13 cellular contexts compared by ENCODE assay signal in the genomic region with DNA sequence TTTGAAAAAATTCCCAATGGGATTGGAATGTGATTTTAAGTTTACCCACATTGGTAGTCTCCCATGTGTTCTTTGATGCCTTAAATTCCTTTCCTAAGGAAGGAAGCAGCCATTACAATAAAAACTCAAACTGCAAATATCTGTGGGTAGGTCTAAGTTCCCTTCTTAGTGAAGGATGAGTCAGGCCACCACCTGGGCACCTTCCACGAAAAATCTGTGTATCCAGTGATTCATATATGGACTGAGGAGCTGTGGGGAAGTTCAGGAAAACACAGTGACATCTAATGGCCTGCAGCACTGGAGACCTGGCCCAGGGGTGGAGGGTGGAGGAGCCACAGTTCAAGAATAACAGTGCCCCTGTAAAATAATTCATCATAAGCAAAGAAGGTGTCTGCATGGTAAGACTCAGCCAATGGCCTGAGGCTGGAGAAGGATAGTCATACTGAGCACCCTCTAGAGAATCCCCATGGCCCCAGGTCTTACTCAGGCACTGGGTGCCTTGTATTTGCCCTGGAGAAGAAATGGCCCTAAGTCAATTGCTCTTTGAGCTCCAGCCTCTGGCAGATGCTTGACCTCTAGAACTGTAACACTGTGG.
"Had no signal": no experiment of that assay in that cellular context is flagged by ENCODE, and none has a peak within 500 bp of the region (broad histone marks: within the 10 kb centered on the region; RNA-seq: fewer than 3 reads in every experiment).

No MANE protein-coding gene starts in this region.

- H3K36me3 ChIP-seq: cardiac muscle cell, lower lobe of right lung, stomach, thoracic aorta had no signal

- H3K27me3 ChIP-seq: cardiac muscle cell had no signal

- DNase-seq: activated CD4-positive, alpha-beta T cell treated with anti-CD3 and anti-CD28 coated beads for 1 hour; activated CD4-positive, alpha-beta T cell treated with anti-CD3 and anti-CD28 coated beads, Interleukin-2, amount 50 U/mL, for 4 hours; activated naive CD4-positive, alpha-beta T cell treated with Interleukin-2 at 50 U/mL for 16 hours; anterior cingulate cortex; hypothalamus; lower lobe of right lung; right cardiac atrium; stomach; T-helper 1 cell; T1000 had no signal

- ATAC-seq: activated T-helper 17 cell treated with anti-CD3 and anti-CD28 coated beads, Interleukin-2, amount 50 U/mL, for 72 hours; lower lobe of right lung; right cardiac atrium had no signal

- H3K27ac ChIP-seq: cardiac muscle cell, lower lobe of right lung, stomach, thoracic aorta had no signal

- H3K9me3 ChIP-seq: lower lobe of right lung, stomach, thoracic aorta had no signal

- H3K4me1 ChIP-seq: lower lobe of right lung, stomach had no signal

- H3K4me3 ChIP-seq: cardiac muscle cell, lower lobe of right lung, stomach, thoracic aorta had no signal
